ENCODE assay signal across 14 cellular contexts in genomic region chr11:78567209-78567608, GRCh38. TPM values are rescaled to one million over a fixed set of nuclear protein-coding genes. Genes with fewer than 3 reads are reported as not detected.
A peak's percentile ranks its signal among the peaks of the same experiment; 100 is the strongest.
DNase-seq lines count a peak whose midpoint lies in the region; TF ChIP-seq lines count a peak whose summit lies in the region.
"Had no signal": no experiment of that assay in that cellular context is flagged by ENCODE, and none has a peak within 500 bp of the region (broad histone marks: within the 10 kb centered on the region; RNA-seq: fewer than 3 reads in every experiment).

No MANE protein-coding gene starts in this region.

- H3K9me3 Mint-ChIP-seq in HFFc6: no peaks in the 10 kb centered on the region
- H3K9me3 Mint-ChIP-seq in activated naive CD4-positive, alpha-beta T cell treated with anti-CD3 and anti-CD28 coated beads for 36 hours: no peaks in the 10 kb centered on the region
- H3K9me3 Mint-ChIP-seq: activated CD4-positive, alpha-beta memory T cell treated with anti-CD3 and anti-CD28 coated beads for 36 hours; central memory CD8-positive, alpha-beta T cell; T-helper 2 cell treated with Interferon-gamma antibody and Interleukin-4, amounts not matched to agents 5 μg/mL and 100 μg/mL, for 36 hours had no signal

- peak overlapping the region; percentile 69 for H3K27ac Mint-ChIP-seq in HFFc6
- no peak overlapping the region for H3K27ac Mint-ChIP-seq in activated naive CD4-positive, alpha-beta T cell treated with anti-CD3 and anti-CD28 coated beads for 36 hours
- H3K27ac Mint-ChIP-seq: activated CD4-positive, alpha-beta memory T cell treated with anti-CD3 and anti-CD28 coated beads for 36 hours had no signal

- TF ChIP-seq CTCF in HFFc6 (IDR thresholded peaks at IDR 0.05): no peak
- TF ChIP-seq CTCF in foreskin fibroblast (IDR thresholded peaks at IDR 0.05; ENCODE audit: low read depth, low read length): no peak

- intact Hi-C loops in activated naive CD4-positive, alpha-beta T cell treated with anti-CD3 and anti-CD28 coated beads for 36 hours (cut with micrococcal nuclease): no loop called here

- peak overlapping the region; percentile 18 for H3K4me3 Mint-ChIP-seq in HFFc6
- no peak overlapping the region for H3K4me3 Mint-ChIP-seq in activated naive CD4-positive, alpha-beta T cell treated with anti-CD3 and anti-CD28 coated beads for 36 hours
- H3K4me3 Mint-ChIP-seq: activated CD4-positive, alpha-beta memory T cell treated with anti-CD3 and anti-CD28 coated beads for 36 hours; central memory CD8-positive, alpha-beta T cell; T-helper 2 cell treated with Interferon-gamma antibody and Interleukin-4, amounts not matched to agents 5 μg/mL and 100 μg/mL, for 36 hours had no signal

- peaks cover 6% of the 10 kb centered on the region for H3K36me3 Mint-ChIP-seq in HFFc6 (ENCODE audit: low read depth)
- H3K36me3 Mint-ChIP-seq in activated naive CD4-positive, alpha-beta T cell treated with anti-CD3 and anti-CD28 coated beads for 36 hours (ENCODE audit: low read depth): peaks cover 12% of the 10 kb centered on the region

- H3K27ac ChIP-seq in caudate nucleus (ENCODE audit: low read depth, low read length): no peak overlapping the region
- H3K27ac ChIP-seq: PC-9, testis had no signal

- DNase-seq in HFFc6: peak; percentile 37
- peak; percentile 39 for DNase-seq in amniotic epithelial cell (ENCODE audit: low read depth)
- peak; percentile 29 to 64 for DNase-seq in foreskin fibroblast
- no peak for DNase-seq in putamen (ENCODE audit: low spot score)
- DNase-seq in caudate nucleus (lab: John Stamatoyannopoulos, UW): no peak
- DNase-seq in activated naive CD4-positive, alpha-beta T cell treated with anti-CD3 and anti-CD28 coated beads for 36 hours: no peak
- no peak for DNase-seq in GOT3 (lab: John Stamatoyannopoulos, UW)
- DNase-seq: activated CD4-positive, alpha-beta memory T cell treated with anti-CD3 and anti-CD28 coated beads for 36 hours; activated effector memory CD4-positive, alpha-beta T cell treated with Interleukin-2 at 50 U/mL for 16 hours; NCI-H1092; PC-9; testis had no signal

- H3K4me1 Mint-ChIP-seq in HFFc6 (ENCODE audit: low read depth): peaks cover 46% of the 10 kb centered on the region
- H3K4me1 Mint-ChIP-seq in activated naive CD4-positive, alpha-beta T cell treated with anti-CD3 and anti-CD28 coated beads for 36 hours (ENCODE audit: low read depth): peaks cover 12% of the 10 kb centered on the region

- H3K4me3 ChIP-seq in foreskin fibroblast (ENCODE audit: low read depth in 1 of 2, low read length in 2 of 2): no peak overlapping the region
- H3K4me3 ChIP-seq: PC-9, testis had no signal

- CTCF ChIA-PET in activated naive CD4-positive, alpha-beta T cell treated with anti-CD3 and anti-CD28 coated beads for 36 hours (lab: Charles Lee): interaction anchor here (4.2 kb wide), 1 partner anchor 150 kb away, joined by 81 read pairs; the partner anchor contains the start of gene GAB2

- no peaks in the 10 kb centered on the region for H3K27me3 Mint-ChIP-seq in HFFc6 (ENCODE audit: insufficient read depth)
- H3K27me3 Mint-ChIP-seq in activated naive CD4-positive, alpha-beta T cell treated with anti-CD3 and anti-CD28 coated beads for 36 hours (ENCODE audit: low read depth): no peaks in the 10 kb centered on the region
- H3K27me3 Mint-ChIP-seq: activated CD4-positive, alpha-beta memory T cell treated with anti-CD3 and anti-CD28 coated beads for 36 hours; central memory CD8-positive, alpha-beta T cell had no signal

RNA-seq across cellular contexts. Expression of gene NARS2, which starts 7.5 kb away (rescaled TPM):
- 10 to 100 TPM in 3 of 6 experiments, 1 to 10 TPM in 3; 8.7 to 11.6 (median 10.3) TPM for total RNA-seq in HFFc6 (2021; fragmentation: NEBNext Ultra II Directional; extraction: Animal tissue kit (Norgen Biotek cat#: 25700))
- total RNA-seq in activated naive CD4-positive, alpha-beta T cell treated with anti-CD3 and anti-CD28 coated beads for 36 hours: 10 to 100 TPM; 27.7 to 28.3 TPM

Comparison
In these comparisons a context has a peak if more than half of its experiments do, and no peak if none do; other contexts are left out.
1. DNase-seq: peak in HFFc6 (single experiment), amniotic epithelial cell (single experiment) and foreskin fibroblast (2 of 2); none in putamen (single experiment), caudate nucleus (0 of 61), activated naive CD4-positive, alpha-beta T cell treated with anti-CD3 and anti-CD28 coated beads for 36 hours (single experiment) and GOT3 (single experiment).